Comparison of ENCODE assay signal across 8 cellular contexts in genomic region chr11:1335264-1335810, GRCh38. TPM values are rescaled to one million over a fixed set of nuclear protein-coding genes. Genes with fewer than 3 reads are reported as not detected.
DNase-seq lines count a peak whose midpoint lies in the region; ATAC-seq and TF ChIP-seq lines count a peak whose summit lies in the region.

No MANE protein-coding gene starts in this region.

- H3K36me3 Mint-ChIP-seq in Calu3 (ENCODE audit: insufficient read depth, unreplicated experiment) (peaks cover 18% of the 10 kb centered on the region), endodermal cell (ENCODE audit: low read depth) (no peaks in the 10 kb centered on the region)

- H3K4me1 Mint-ChIP-seq in Calu3 (ENCODE audit: low read depth, unreplicated experiment) (no peaks in the 10 kb centered on the region), endodermal cell (peaks cover 3% of the 10 kb centered on the region)

- no peaks in the 10 kb centered on the region for H3K9me2 ChIP-seq in PC-9 (ENCODE audit: insufficient read depth)

- H3K27ac Mint-ChIP-seq in Calu3 (ENCODE audit: unreplicated experiment) (no peak overlapping the region), endodermal cell (no peak overlapping the region)

- TF ChIP-seq CTCF in Calu3 (IDR thresholded peaks at IDR 0.05; ENCODE audit: unreplicated experiment), result no peak
- TF ChIP-seq CTCF in PC-9 (conservative IDR thresholded peaks at IDR 0.05), result no peak
- TF ChIP-seq CTCF in endodermal cell (conservative IDR thresholded peaks at IDR 0.05), result no peak
- TF ChIP-seq CTCF in neutrophil (IDR thresholded peaks at IDR 0.05), result no peak

- no peaks in the 10 kb centered on the region for H3K36me3 ChIP-seq in PC-9 (ENCODE audit: low read depth)
- H3K36me3 ChIP-seq in endodermal cell (ENCODE audit: control insufficient read depth, insufficient read depth, low read length), result no peaks in the 10 kb centered on the region
- no peaks in the 10 kb centered on the region for H3K36me3 ChIP-seq in neutrophil

- intact Hi-C loops in Calu3 (cut with micrococcal nuclease; ENCODE audit: unreplicated experiment) (no loop called here), PC-9 (cut with micrococcal nuclease; ENCODE audit: unreplicated experiment) (loop anchor here (5.0 kb wide), 1 partner anchor 52 kb away; the partner anchor contains the start of gene BRSK2)

- DNase-seq in Calu3 (no peak), PC-9 (no peak), endodermal cell (no peak), kidney glomerular epithelial cell (lab: John Stamatoyannopoulos, UW) (no peak), iPS-NIHi7 (ENCODE audit: extremely low spot score) (no peak), mesenteric fat pad (ENCODE audit: low spot score) (no peak)

- peak overlapping the region; percentile 55; the same call in 1 of the 2 replicates for H3K4me3 ChIP-seq in PC-9
- peak overlapping the region; percentile 72 for H3K4me3 ChIP-seq in endodermal cell (ENCODE audit: low read length)
- H3K4me3 ChIP-seq in neutrophil (ENCODE audit: low read depth in 1 of 2, low read length in 1 of 2), result peak overlapping the region; percentile 67 to 70

- peak overlapping the region; percentile 81 for H3K4me2 ChIP-seq in PC-9

- H3K9me3 Mint-ChIP-seq in Calu3 (ENCODE audit: low read depth, unreplicated experiment) (peaks cover 9% of the 10 kb centered on the region), endodermal cell (peaks cover 34% of the 10 kb centered on the region)

- BruUV-seq in Calu3 (replicated peaks; lab: Mats Ljungman, UMichigan) (no TSS peak), PC-9 (replicated peaks; lab: Mats Ljungman, UMichigan) (TSS peak; percentile 86)

- H3F3A ChIP-seq in PC-9 (ENCODE audit: insufficient read depth, low read depth), result peaks cover 22% of the 10 kb centered on the region; the same call in 1 of the 2 replicates

- peak overlapping the region; percentile 55; the same call in 1 of the 2 replicates for H2AFZ ChIP-seq in PC-9

- POLR2A ChIA-PET in PC-9 (lab: Charles Lee; ENCODE audit: unreplicated experiment), result interaction anchor here (0.7 kb wide), 1 partner anchor 176 kb away, joined by 3 read pairs; no protein-coding TSS in a partner anchor

- H3K9me3 ChIP-seq in PC-9 (ENCODE audit: insufficient read depth, low read depth), result no peaks in the 10 kb centered on the region
- peaks cover 17% of the 10 kb centered on the region for H3K9me3 ChIP-seq in endodermal cell (ENCODE audit: control insufficient read depth, low read length)
- no peaks in the 10 kb centered on the region for H3K9me3 ChIP-seq in neutrophil

- H3K27ac ChIP-seq in PC-9 (peak overlapping the region; percentile 36; the same call in 1 of the 2 replicates), endodermal cell (ENCODE audit: low read depth, low read length) (no peak overlapping the region), neutrophil (peak overlapping the region; percentile 78)

- H3K4me1 ChIP-seq in PC-9 (replicated peaks; ENCODE audit: insufficient read depth), result peaks cover 9% of the 10 kb centered on the region
- H3K4me1 ChIP-seq in endodermal cell (ENCODE audit: control insufficient read depth, insufficient read depth, low read length), result no peaks in the 10 kb centered on the region
- H3K4me1 ChIP-seq in neutrophil (ENCODE audit: control insufficient read depth in 1 of 2, insufficient read depth in 1 of 2, low read depth in 1 of 2, low read length in 1 of 2), result peaks cover 14 to 29% of the 10 kb centered on the region in 2 experiments

- H4K20me1 ChIP-seq in PC-9 (ENCODE audit: insufficient read depth), result no peaks in the 10 kb centered on the region

- CTCF ChIA-PET in Calu3 (lab: Charles Lee), result no interaction called here
- CTCF ChIA-PET in PC-9 (lab: Charles Lee), result no interaction called here

- 83 to 89% methylated on average over 10 of the region's 10 CpGs for WGBS in endodermal cell (ENCODE audit: insufficient coverage in 1 of 2, insufficient read length in 1 of 2), 2 experiments

- H3K27me3 Mint-ChIP-seq in Calu3 (ENCODE audit: unreplicated experiment), result no peaks in the 10 kb centered on the region
- peaks cover 46% of the 10 kb centered on the region for H3K27me3 Mint-ChIP-seq in endodermal cell (ENCODE audit: insufficient read depth)

- H3K9ac ChIP-seq in endodermal cell (ENCODE audit: extremely low read depth, low read length, poor library complexity, severe bottlenecking), result no peak overlapping the region

- peak overlapping the region; percentile 35 for H3K4me3 Mint-ChIP-seq in Calu3 (ENCODE audit: low read depth, unreplicated experiment)
- H3K4me3 Mint-ChIP-seq in endodermal cell, result peak overlapping the region; percentile 49

- H3K79me2 ChIP-seq in PC-9 (ENCODE audit: low read depth), result no peaks in the 10 kb centered on the region

- no peaks in the 10 kb centered on the region for H3K27me3 ChIP-seq in PC-9 (ENCODE audit: insufficient read depth, low read depth)
- peaks cover 45% of the 10 kb centered on the region for H3K27me3 ChIP-seq in endodermal cell (ENCODE audit: control insufficient read depth, insufficient read depth, low read length, poor library complexity, severe bottlenecking)
- no peaks in the 10 kb centered on the region for H3K27me3 ChIP-seq in neutrophil

- no peak for ATAC-seq in GM18517 (IDR thresholded peaks at IDR 0.05; ENCODE audit: unreplicated experiment)

RNA-seq across cellular contexts. Expression of gene TOLLIP, which starts 25.9 kb away (rescaled TPM):
- 53.4 and 64.9 TPM in 2 replicates for total RNA-seq in Calu3 (2022)
- total RNA-seq in PC-9 (2021), result 29.5 and 35.8 TPM in 2 replicates
- total RNA-seq in endodermal cell, result 10 to 100 TPM; 34.3 to 37.4 TPM
- polyA plus RNA-seq in endodermal cell (2013, experiment 1 of 2), result 21.1 TPM
- 19.8 TPM for polyA plus RNA-seq in endodermal cell (2013, experiment 2 of 2)
- total RNA-seq in mesenteric fat pad, result 63.6 TPM

RNA-seq across cellular contexts. Expression of gene BRSK2, which starts 54.4 kb away (rescaled TPM):
- 2.6 and 8.8 TPM in 2 replicates for total RNA-seq in Calu3 (2022)
- 2.7 and 2.9 TPM in 2 replicates for total RNA-seq in PC-9 (2021)
- 10 to 100 TPM in 1 of 2 donors, 1 to 10 TPM in 1; 9.4 to 10.3 TPM for total RNA-seq in endodermal cell
- polyA plus RNA-seq in endodermal cell (2013, experiment 1 of 2), result 43.7 TPM
- polyA plus RNA-seq in endodermal cell (2013, experiment 2 of 2), result 37.6 TPM
- total RNA-seq in mesenteric fat pad, result 1.4 TPM
